In the genomic region with DNA sequence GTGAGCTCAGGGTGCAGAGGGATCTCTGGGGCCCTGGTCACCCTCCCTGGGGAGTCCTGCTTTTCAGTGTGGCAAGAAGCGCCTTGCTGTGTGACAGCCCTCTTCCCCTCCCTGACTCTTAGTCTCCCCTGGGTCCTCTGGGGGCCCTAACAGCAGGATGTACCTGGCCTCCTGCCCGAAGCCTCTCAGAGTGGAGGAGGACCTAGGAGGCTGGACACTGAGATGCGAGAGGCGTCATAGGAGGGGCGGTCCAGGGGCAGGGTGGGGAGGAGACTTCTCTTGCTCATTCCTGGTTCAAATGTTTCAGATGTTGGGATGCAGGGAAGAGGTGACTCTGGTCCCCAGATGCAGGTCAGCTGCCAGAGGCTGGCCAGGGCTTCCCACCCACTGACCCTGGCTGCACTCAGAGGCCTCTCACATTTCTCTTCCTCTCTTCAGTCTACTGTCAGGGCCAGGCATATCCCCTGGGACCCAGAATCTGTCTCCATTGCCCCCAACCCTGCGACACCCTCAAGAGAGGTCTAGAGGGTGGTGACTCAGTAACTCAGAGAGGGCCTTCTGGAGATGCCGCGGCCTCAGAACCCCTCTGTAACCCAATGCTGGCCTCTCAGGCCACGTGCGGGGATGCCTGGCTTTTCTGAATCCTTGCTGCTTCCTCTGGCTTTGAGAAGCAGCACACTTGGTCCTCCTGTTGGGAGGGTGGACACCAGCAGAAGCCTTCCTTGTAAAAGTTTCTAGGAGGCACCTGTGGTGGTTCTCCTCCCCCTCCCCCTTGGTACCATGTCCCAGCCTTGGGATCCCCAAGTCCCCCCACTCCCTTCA, we compare ENCODE assay signal across 11 cellular contexts. TPM values are rescaled to one million over a fixed set of nuclear protein-coding genes. Genes with fewer than 3 reads are reported as not detected.
DNase-seq lines count a peak whose midpoint lies in the region; ATAC-seq, FAIRE-seq and TF ChIP-seq lines count a peak whose summit lies in the region.
"Had no signal": no experiment of that assay in that cellular context is flagged by ENCODE, and none has a peak within 500 bp of the region (broad histone marks: within the 10 kb centered on the region; RNA-seq: fewer than 3 reads in every experiment).

No MANE protein-coding gene starts in this region.

- POLR2A ChIA-PET in K562 (lab: Yijun Ruan, JAX), result interaction anchor here (3.2 kb wide), 1 partner anchor 12 kb away, joined by 10 read pairs; no protein-coding TSS in a partner anchor

- H3K14ac ChIP-seq in H9 (ENCODE audit: insufficient read depth, low read length), result no peak overlapping the region

- TF ChIP-seq POLR2A in K562 (conservative IDR thresholded peaks at IDR 0.05) (no peak), spleen (IDR thresholded peaks at IDR 0.05) (no peak)

- TF ChIP-seq RAD21 in K562 (CRISPR knock-in tag; conservative IDR thresholded peaks at IDR 0.05 in 1 of 2, IDR thresholded peaks at IDR 0.05 in 1 of 2), result no peak

- H3K4me1 ChIP-seq in H9 (ENCODE audit: insufficient read depth, low read length), result peaks cover 8% of the 10 kb centered on the region; the same call in 1 of the 2 replicates
- peaks cover 10 to 58% of the 10 kb centered on the region in 2 experiments; a peak in 4 of 5 replicates for H3K4me1 ChIP-seq in K562 (replicated peaks in 1 of 2; ENCODE audit: control insufficient read depth in 2 of 2, insufficient read depth in 2 of 2, low read length in 2 of 2)
- H3K4me1 ChIP-seq in keratinocyte (ENCODE audit: control insufficient read depth, extremely low read depth, insufficient read depth, low read length), result peaks cover 39% of the 10 kb centered on the region
- peaks cover 0 to 44% (median 13%) of the 10 kb centered on the region in 6 donors for H3K4me1 ChIP-seq in spleen

- dilution Hi-C loops in keratinocyte (cut with MboI; ENCODE audit: extremely low pct_ligation_motif_present, low sequenced_read_pairs), result no loop called here

- H3K27ac Mint-ChIP-seq in H9, result peak overlapping the region in 2 of 3 experiments; percentile 36 to 52; a peak in 2 of 7 replicates
- H3K27ac Mint-ChIP-seq: activated CD4-positive, alpha-beta memory T cell treated with anti-CD3 and anti-CD28 coated beads for 36 hours had no signal

- TF ChIP-seq CTCF in H9 (conservative IDR thresholded peaks at IDR 0.05) (no peak), K562 (IDR thresholded peaks at IDR 0.05 in 2 of 3, conservative IDR thresholded peaks at IDR 0.05 in 1 of 3; ENCODE audit: insufficient read depth in 2 of 3, low read depth in 1 of 3, low read length in 3 of 3) (no peak), keratinocyte (optimal IDR thresholded peaks at IDR 0.05 in 1 of 3, IDR thresholded peaks at IDR 0.05 in 1 of 3, conservative IDR thresholded peaks at IDR 0.05 in 1 of 3; ENCODE audit: extremely low read depth in 1 of 3, insufficient read depth in 2 of 3, low read length in 3 of 3) (no peak), spleen (IDR thresholded peaks at IDR 0.05 in 8 of 11, conservative IDR thresholded peaks at IDR 0.05 in 3 of 11) (no peak)

- no peaks in the 10 kb centered on the region for H3K79me1 ChIP-seq in H9 (ENCODE audit: insufficient read depth, low read depth, low read length, poor library complexity, severe bottlenecking)

- no peak overlapping the region for H2BK5ac ChIP-seq in H9 (ENCODE audit: insufficient read length, low read length)

- H3K36me3 Mint-ChIP-seq in H9 (ENCODE audit: insufficient read depth in 1 of 3, low read depth in 3 of 3), result peaks cover 0 to 2% (median 0%) of the 10 kb centered on the region in 3 experiments; a peak in 2 of 7 replicates
- H3K36me3 Mint-ChIP-seq: activated CD4-positive, alpha-beta memory T cell treated with anti-CD3 and anti-CD28 coated beads for 36 hours had no signal

- H3K4me3 ChIP-seq in K562, result no peak overlapping the region
- no peak overlapping the region for H3K4me3 ChIP-seq in keratinocyte (ENCODE audit: control insufficient read depth in 2 of 3, extremely low read depth in 1 of 3, insufficient read depth in 2 of 3, low read depth in 1 of 3, low read length in 3 of 3)
- no peak overlapping the region for H3K4me3 ChIP-seq in spleen

- H3K9me1 ChIP-seq in K562 (ENCODE audit: control insufficient read depth, insufficient read depth, low read length) (peaks cover 3% of the 10 kb centered on the region), keratinocyte (ENCODE audit: control insufficient read depth, extremely low read depth, insufficient read depth, low read length) (no peaks in the 10 kb centered on the region)

- in situ Hi-C loops in K562 (cut with MboI), result loop anchor here (10.0 kb wide), 1 partner anchor 649 kb away; the partner anchor contains the start of gene PPCDC

- H2BK12ac ChIP-seq in H9 (ENCODE audit: insufficient read length, low read depth, low read length), result no peak overlapping the region

- H4K20me1 ChIP-seq in H9 (ENCODE audit: control insufficient read depth, insufficient read depth, insufficient read length) (no peaks in the 10 kb centered on the region), K562 (replicated peaks; ENCODE audit: control insufficient read depth, insufficient read depth, low read length) (peaks cover 3% of the 10 kb centered on the region; the same call in 1 of the 2 replicates), keratinocyte (ENCODE audit: control insufficient read depth, extremely low read depth, insufficient read depth, low read length) (no peaks in the 10 kb centered on the region)

- no peak overlapping the region for H3K4ac ChIP-seq in H9 (ENCODE audit: low read depth, low read length)

- DNase-seq in H9 (no peak), K562 (ENCODE audit: extremely low read depth in 1 of 4, low spot score in 3 of 4) (no peak), keratinocyte (ENCODE audit: low read depth, low spot score) (no peak), spleen (no peak), DMS53 (lab: John Stamatoyannopoulos, UW) (no peak)
- DNase-seq in stimulated activated CD4-positive, alpha-beta T cell treated with anti-CD3 and anti-CD28 coated beads, Interleukin-2, amount 100 ng/mL, for 24 hours, result no peak
- DNase-seq: activated CD4-positive, alpha-beta memory T cell treated with anti-CD3 and anti-CD28 coated beads for 36 hours; NCI-H446 treated with DMSO at 0.1 percent for 48 hours; stimulated activated CD4-positive, alpha-beta T cell treated with anti-CD3 and anti-CD28 coated beads, Interleukin-1b, Interleukin-23, amount 100 ng/mL, for 48 hours had no signal

- peaks cover 17 to 24% of the 10 kb centered on the region in 2 experiments for H3K4me1 Mint-ChIP-seq in H9

- CTCF ChIA-PET in K562 (lab: Yijun Ruan, JAX; ENCODE audit: low intra/inter-chr PET ratio), result no interaction called here

- no peak overlapping the region for H3T11ph ChIP-seq in H9 (ENCODE audit: low read length)

- no peak for FAIRE-seq in K562 (lab: Jason Lieb, UNC)
- FAIRE-seq in keratinocyte (lab: Jason Lieb, UNC), result no peak

- ATAC-seq in K562 (peak; percentile 33), HG03520 (IDR thresholded peaks at IDR 0.05; ENCODE audit: unreplicated experiment) (no peak), GM18519 (IDR thresholded peaks at IDR 0.05; ENCODE audit: low FRiP score, unreplicated experiment) (no peak)

- no peak overlapping the region for H3K18ac ChIP-seq in H9 (ENCODE audit: insufficient read length, low read depth, low read length)

- H3K27ac ChIP-seq in H9 (ENCODE audit: insufficient read length, low read depth, low read length) (no peak overlapping the region), K562 (ENCODE audit: extremely low read depth, low read depth, low read length) (no peak overlapping the region), keratinocyte (ENCODE audit: control insufficient read depth, insufficient read depth, low read length) (peak overlapping the region; percentile 77), spleen (peak overlapping the region in 7 of 8 donors; percentile 9 to 69 (median 49))

- no peak overlapping the region for H3K23ac ChIP-seq in H9 (ENCODE audit: insufficient read length, low read depth, low read length)

- H2BK20ac ChIP-seq in H9 (ENCODE audit: low read depth, low read length, poor library complexity, severe bottlenecking), result no peak overlapping the region

- H2AFZ ChIP-seq in H9 (ENCODE audit: low read length) (no peak overlapping the region), K562 (ENCODE audit: low read depth, low read length) (no peak overlapping the region), keratinocyte (ENCODE audit: control insufficient read depth, low read length) (peak overlapping the region; percentile 31)

- no CpG with 5 or more reads among the region's 10 CpGs for WGBS in H9 (ENCODE audit: extremely low coverage, insufficient read length, low lambda C conversion rate)
- 59% methylated on average over 9 of the region's 10 CpGs for WGBS in K562 (ENCODE audit: insufficient coverage, low coverage, missing lambda C conversion rate)
- WGBS in spleen, 5 donors, result 75 to 87% (median 81%) methylated on average over 10 of the region's 10 CpGs

- no peaks in the 10 kb centered on the region for H3K79me2 ChIP-seq in H9 (ENCODE audit: insufficient read depth, low read length)
- H3K79me2 ChIP-seq in K562 (ENCODE audit: control insufficient read depth, insufficient read depth, low read length), result no peaks in the 10 kb centered on the region
- no peaks in the 10 kb centered on the region for H3K79me2 ChIP-seq in keratinocyte (ENCODE audit: control insufficient read depth, insufficient read depth, low read length)

- H3K56ac ChIP-seq in H9 (ENCODE audit: insufficient read length, low read depth, low read length), result no peak overlapping the region

- no peak for TF ChIP-seq EP300 in K562 (IDR thresholded peaks at IDR 0.05; ENCODE audit: low read length)

- no peak overlapping the region for H2AK5ac ChIP-seq in H9 (ENCODE audit: insufficient read length, low read length)

- no peak overlapping the region for H2BK15ac ChIP-seq in H9 (ENCODE audit: low read depth, low read length)

- H3K27me3 ChIP-seq in H9 (ENCODE audit: insufficient read depth, low read length) (no peaks in the 10 kb centered on the region), K562 (ENCODE audit: control insufficient read depth in 2 of 2, insufficient read depth in 2 of 2, low read length in 2 of 2) (no peaks in the 10 kb centered on the region), keratinocyte (ENCODE audit: control insufficient read depth, extremely low read depth, insufficient read depth, low read length) (no peaks in the 10 kb centered on the region), spleen (replicated peaks in 1 of 7) (no peaks in the 10 kb centered on the region)

- H3K9me3 Mint-ChIP-seq in H9, result no peaks in the 10 kb centered on the region; a peak in 1 of 5 replicates
- H3K9me3 Mint-ChIP-seq: activated CD4-positive, alpha-beta memory T cell treated with anti-CD3 and anti-CD28 coated beads for 36 hours had no signal

- H3K9ac ChIP-seq in H9 (ENCODE audit: extremely low read depth, insufficient read length, low read length), result no peak overlapping the region
- H3K9ac ChIP-seq in K562 (ENCODE audit: insufficient read depth in 1 of 2, low read depth in 2 of 2, low read length in 2 of 2), result peak overlapping the region in 1 of 2 experiments; percentile 89; a peak in 2 of 4 replicates
- peak overlapping the region; percentile 69 for H3K9ac ChIP-seq in keratinocyte (ENCODE audit: control insufficient read depth, extremely low read depth, insufficient read depth, low read length)

- no TSS peak for BruUV-seq in K562 (replicated peaks; lab: Mats Ljungman, UMichigan)

- H3K36me3 ChIP-seq in K562 (ENCODE audit: control insufficient read depth, insufficient read depth, low read length) (no peaks in the 10 kb centered on the region), keratinocyte (ENCODE audit: control insufficient read depth in 2 of 2, extremely low read depth in 1 of 2, insufficient read depth in 2 of 2, low read length in 2 of 2) (no peaks in the 10 kb centered on the region), spleen (no peaks in the 10 kb centered on the region)

- H3K27me3 Mint-ChIP-seq in H9 (ENCODE audit: low read depth), result peaks cover 2% of the 10 kb centered on the region
- H3K27me3 Mint-ChIP-seq: activated CD4-positive, alpha-beta memory T cell treated with anti-CD3 and anti-CD28 coated beads for 36 hours had no signal

- H4K5ac ChIP-seq in H9 (ENCODE audit: insufficient read length, low read depth, low read length), result no peak overlapping the region

- no peaks in the 10 kb centered on the region for H3K23me2 ChIP-seq in H9 (ENCODE audit: insufficient read length, low read depth, low read length, poor library complexity, severe bottlenecking)

- no peak overlapping the region for H4K91ac ChIP-seq in H9 (ENCODE audit: insufficient read length, low read depth, low read length)

- intact Hi-C loops in K562 (cut with micrococcal nuclease) (no loop called here), spleen (cut with DNase I; ENCODE audit: low total_unique reads) (no loop called here)

- H2BK120ac ChIP-seq in H9 (ENCODE audit: low read depth, low read length, poor library complexity, severe bottlenecking), result no peak overlapping the region

- H3K9me3 ChIP-seq in H9 (ENCODE audit: control insufficient read depth, low read depth, low read length) (no peaks in the 10 kb centered on the region), K562 (replicated peaks; ENCODE audit: control insufficient read depth, insufficient read depth, low read depth, low read length) (no peaks in the 10 kb centered on the region), keratinocyte (ENCODE audit: control insufficient read depth, low read depth, low read length) (no peaks in the 10 kb centered on the region), spleen (no peaks in the 10 kb centered on the region)

- H3K4me2 ChIP-seq in H9 (ENCODE audit: insufficient read depth, insufficient read length, low read length) (no peak overlapping the region), K562 (ENCODE audit: insufficient read depth, low read length) (no peak overlapping the region), keratinocyte (ENCODE audit: control insufficient read depth, extremely low read depth, insufficient read depth, low read depth, low read length) (peak overlapping the region; percentile 39)

- H3K4me3 Mint-ChIP-seq in H9, result no peak overlapping the region
- H3K4me3 Mint-ChIP-seq: activated CD4-positive, alpha-beta memory T cell treated with anti-CD3 and anti-CD28 coated beads for 36 hours had no signal

- no peak overlapping the region for H4K8ac ChIP-seq in H9 (replicated peaks; ENCODE audit: insufficient read length, low read depth, low read length)

RNA-seq across cellular contexts. Expression of gene SNX33, which starts 25.9 kb away (rescaled TPM):
- total RNA-seq in H9 (2021), result 17.7 and 18.7 TPM in 2 replicates
- total RNA-seq in K562 (2011; cell fraction: chromatin; rRNA removed; ENCODE audit: low replicate concordance), result 12.7 and 30.2 TPM in 2 replicates
- 20.0 and 22.7 TPM in 2 replicates for total RNA-seq in K562 (2011; cell fraction: nucleolus; rRNA removed)
- 17.2 and 19.9 TPM in 2 replicates for total RNA-seq in K562 (2011; cell fraction: nucleoplasm; rRNA removed)
- 10.0 and 13.0 TPM in 2 replicates for total RNA-seq in K562 (2014; rRNA removed)
- 4.3 and 4.7 TPM in 2 replicates for total RNA-seq in K562 (2014; rRNA removed; fragmentation: Illumina TruSeq; extraction: Trizol)
- 8.3 and 8.8 TPM in 2 replicates for total RNA-seq in K562 (2015; rRNA removed; fragmentation: Illumina TruSeq; extraction: Trizol)
- total RNA-seq in K562 (2021), result 14.1 and 14.8 TPM in 2 replicates
- 7.9 and 8.2 TPM in 2 replicates for polyA plus RNA-seq in K562 (2011; rRNA removed)
- polyA plus RNA-seq in K562 (2011; cell fraction: cytosol; rRNA removed), result 9.2 and 11.6 TPM in 2 replicates
- 16.8 and 25.3 TPM in 2 replicates for polyA plus RNA-seq in K562 (2011; cell fraction: nucleus; rRNA removed)
- 11.0 and 16.8 TPM in 2 replicates for polyA plus RNA-seq in K562 (2012)
- 10.1 TPM in 2 replicates for polyA plus RNA-seq in K562 (2014; fragmentation: Illumina TruSeq; extraction: Trizol)
- polyA plus RNA-seq in K562 (2014; fragmentation: Nextera tagmentation; extraction: Ambion mirVana), result 1 to 10 TPM; 1.4 to 1.8 TPM
- polyA plus RNA-seq in K562 (2014; rRNA removed), result 7.5 and 8.3 TPM in 2 replicates
- polyA minus RNA-seq in K562 (2011; rRNA and poly(A)+ RNA removed), result 10.9 and 12.8 TPM in 2 replicates
- 11.5 and 12.8 TPM in 2 replicates for polyA minus RNA-seq in K562 (2011; cell fraction: cytosol; rRNA and poly(A)+ RNA removed)
- polyA minus RNA-seq in K562 (2011; cell fraction: nucleus; rRNA and poly(A)+ RNA removed), result 10.5 and 12.7 TPM in 2 replicates
- 21.7 to 32.5 TPM (median 27.0 TPM) in 3 replicates for polyA plus RNA-seq in keratinocyte
- polyA plus RNA-seq in keratinocyte (2011; ENCODE audit: low read depth), result 11.5 TPM
- polyA plus RNA-seq in keratinocyte (2011; cell fraction: cytosol; rRNA removed), result 24.7 and 25.8 TPM in 2 replicates
- polyA plus RNA-seq in keratinocyte (2011; cell fraction: nucleus; rRNA removed), result 59.5 and 81.4 TPM in 2 replicates
- 31.2 and 40.4 TPM in 2 replicates for polyA plus RNA-seq in keratinocyte (2012; ENCODE audit: low replicate concordance)
- 45.4 to 75.9 TPM (median 53.1 TPM) in 3 replicates for polyA minus RNA-seq in keratinocyte
- polyA minus RNA-seq in keratinocyte (2011; cell fraction: cytosol; rRNA and poly(A)+ RNA removed), result 51.8 TPM
- polyA minus RNA-seq in keratinocyte (2011; cell fraction: nucleus; rRNA and poly(A)+ RNA removed), result 52.0 and 62.4 TPM in 2 replicates
- total RNA-seq in spleen, result 10 to 100 TPM; 10.4 to 22.8 (median 18.3) TPM
- polyA plus RNA-seq in spleen, result 1 to 10 TPM; 4.3 to 7.8 (median 6.3) TPM

RNA-seq across cellular contexts. Expression of gene IMP3, which starts 33.6 kb away (rescaled TPM):
- total RNA-seq in H9 (2021) (97.9 and 106 TPM in 2 replicates), K562 (2014; rRNA removed) (140 and 159 TPM in 2 replicates), K562 (2014; rRNA removed; fragmentation: Illumina TruSeq; extraction: Trizol) (74.4 and 74.6 TPM in 2 replicates), K562 (2015; rRNA removed; fragmentation: Illumina TruSeq; extraction: Trizol) (87.6 and 93.6 TPM in 2 replicates), K562 (2021) (113 and 124 TPM in 2 replicates), spleen (100 to 1,000 TPM in 3 of 7 donors, 10 to 100 TPM in 4; 51.3 to 177 (median 67.6) TPM)
- 30.2 and 42.6 TPM in 2 replicates for total RNA-seq in K562 (2011; cell fraction: chromatin; rRNA removed; ENCODE audit: low replicate concordance)
- total RNA-seq in K562 (2011; cell fraction: nucleolus; rRNA removed), result 67.6 and 76.2 TPM in 2 replicates
- total RNA-seq in K562 (2011; cell fraction: nucleoplasm; rRNA removed), result 56.2 and 65.3 TPM in 2 replicates
- polyA plus RNA-seq in K562 (2011; rRNA removed) (58.5 and 68.3 TPM in 2 replicates), K562 (2014; fragmentation: Illumina TruSeq; extraction: Trizol) (44.5 and 47.1 TPM in 2 replicates), K562 (2014; fragmentation: Nextera tagmentation; extraction: Ambion mirVana) (10 to 100 TPM; 14.5 to 15.5 TPM), K562 (2014; rRNA removed) (160 and 161 TPM in 2 replicates), keratinocyte (58.1 to 90.0 TPM (median 70.4 TPM) in 3 replicates), spleen (100 to 1,000 TPM; 100 to 128 (median 107) TPM)
- 92.2 and 249 TPM in 2 replicates for polyA plus RNA-seq in K562 (2011; cell fraction: cytosol; rRNA removed)
- 55.6 and 61.8 TPM in 2 replicates for polyA plus RNA-seq in K562 (2011; cell fraction: nucleus; rRNA removed)
- polyA plus RNA-seq in K562 (2012), result 84.1 and 118 TPM in 2 replicates
- polyA minus RNA-seq in K562 (2011; rRNA and poly(A)+ RNA removed), result 15.4 and 19.4 TPM in 2 replicates
- 32.6 and 34.2 TPM in 2 replicates for polyA minus RNA-seq in K562 (2011; cell fraction: cytosol; rRNA and poly(A)+ RNA removed)
- 26.5 and 42.5 TPM in 2 replicates for polyA minus RNA-seq in K562 (2011; cell fraction: nucleus; rRNA and poly(A)+ RNA removed)
- 20.9 TPM for polyA plus RNA-seq in keratinocyte (2011; ENCODE audit: low read depth)
- 58.1 and 74.0 TPM in 2 replicates for polyA plus RNA-seq in keratinocyte (2011; cell fraction: cytosol; rRNA removed)
- polyA plus RNA-seq in keratinocyte (2011; cell fraction: nucleus; rRNA removed), result 48.6 and 51.6 TPM in 2 replicates
- 67.8 and 84.1 TPM in 2 replicates for polyA plus RNA-seq in keratinocyte (2012; ENCODE audit: low replicate concordance)
- 15.5 to 28.5 TPM (median 16.7 TPM) in 3 replicates for polyA minus RNA-seq in keratinocyte
- 92.7 TPM for polyA minus RNA-seq in keratinocyte (2011; cell fraction: cytosol; rRNA and poly(A)+ RNA removed)
- 13.5 and 14.4 TPM in 2 replicates for polyA minus RNA-seq in keratinocyte (2011; cell fraction: nucleus; rRNA and poly(A)+ RNA removed)

RNA-seq across cellular contexts. Expression of gene CSPG4, which starts 39.0 kb away (rescaled TPM):
- total RNA-seq in H9 (2021), result 2.0 and 2.1 TPM in 2 replicates
- 0.07 and 1.1 TPM in 2 replicates for total RNA-seq in K562 (2011; cell fraction: chromatin; rRNA removed; ENCODE audit: low replicate concordance)
- 0.39 and 1.2 TPM in 2 replicates for total RNA-seq in K562 (2011; cell fraction: nucleolus; rRNA removed)
- total RNA-seq in K562 (2011; cell fraction: nucleoplasm; rRNA removed), result 0.22 and 0.23 TPM in 2 replicates
- 0.08 TPM in 1 of 2 replicates, not detected in the other for total RNA-seq in K562 (2014; rRNA removed)
- not detected in 2 replicates for total RNA-seq in K562 (2014; rRNA removed; fragmentation: Illumina TruSeq; extraction: Trizol)
- total RNA-seq in K562 (2015; rRNA removed; fragmentation: Illumina TruSeq; extraction: Trizol), result under 0.01 TPM in 1 of 2 replicates, not detected in the other
- total RNA-seq in K562 (2021), result 0.07 TPM in 2 replicates
- polyA plus RNA-seq in K562 (2011; rRNA removed), result 0.04 and 0.08 TPM in 2 replicates
- polyA plus RNA-seq in K562 (2011; cell fraction: cytosol; rRNA removed), result 0.06 and 0.16 TPM in 2 replicates
- polyA plus RNA-seq in K562 (2011; cell fraction: nucleus; rRNA removed), result 0.21 and 0.73 TPM in 2 replicates
- polyA plus RNA-seq in K562 (2012), result 0.10 and 0.32 TPM in 2 replicates
- 0.01 and 0.03 TPM in 2 replicates for polyA plus RNA-seq in K562 (2014; fragmentation: Illumina TruSeq; extraction: Trizol)
- not detected for polyA plus RNA-seq in K562 (2014; fragmentation: Nextera tagmentation; extraction: Ambion mirVana)
- not detected in 2 replicates for polyA plus RNA-seq in K562 (2014; rRNA removed)
- 0.09 and 0.11 TPM in 2 replicates for polyA minus RNA-seq in K562 (2011; rRNA and poly(A)+ RNA removed)
- polyA minus RNA-seq in K562 (2011; cell fraction: cytosol; rRNA and poly(A)+ RNA removed), result 0.29 and 0.73 TPM in 2 replicates
- polyA minus RNA-seq in K562 (2011; cell fraction: nucleus; rRNA and poly(A)+ RNA removed), result 0.33 and 0.40 TPM in 2 replicates
- 0.67 to 1.9 TPM (median 1.7 TPM) in 3 replicates for polyA plus RNA-seq in keratinocyte
- polyA plus RNA-seq in keratinocyte (2011; ENCODE audit: low read depth), result 0.31 TPM
- polyA plus RNA-seq in keratinocyte (2011; cell fraction: cytosol; rRNA removed), result 0.16 and 0.49 TPM in 2 replicates
- polyA plus RNA-seq in keratinocyte (2011; cell fraction: nucleus; rRNA removed), result 2.5 and 5.0 TPM in 2 replicates
- polyA plus RNA-seq in keratinocyte (2012; ENCODE audit: low replicate concordance), result 1.7 and 5.4 TPM in 2 replicates
- 3.2 to 15.0 TPM (median 4.5 TPM) in 3 replicates for polyA minus RNA-seq in keratinocyte
- polyA minus RNA-seq in keratinocyte (2011; cell fraction: cytosol; rRNA and poly(A)+ RNA removed), result 2.5 TPM
- 8.4 and 12.3 TPM in 2 replicates for polyA minus RNA-seq in keratinocyte (2011; cell fraction: nucleus; rRNA and poly(A)+ RNA removed)
- total RNA-seq in spleen, result 10 to 100 TPM in 4 of 7 donors, 1 to 10 TPM in 3; 4.1 to 28.6 (median 10.2) TPM
- polyA plus RNA-seq in spleen, result 1 to 10 TPM in 2 of 3 donors, under 1 TPM in 1; 0.89 to 4.9 (median 1.3) TPM
- total RNA-seq: activated CD4-positive, alpha-beta memory T cell treated with anti-CD3 and anti-CD28 coated beads for 36 hours had no signal

RNA-seq across cellular contexts. Expression of gene SNUPN, which starts 48.1 kb away (rescaled TPM):
- total RNA-seq in H9 (2021), result 29.8 and 32.7 TPM in 2 replicates
- total RNA-seq in K562 (2011; cell fraction: chromatin; rRNA removed; ENCODE audit: low replicate concordance), result 34.5 and 36.5 TPM in 2 replicates
- 19.9 and 23.8 TPM in 2 replicates for total RNA-seq in K562 (2011; cell fraction: nucleolus; rRNA removed)
- total RNA-seq in K562 (2011; cell fraction: nucleoplasm; rRNA removed), result 23.1 and 26.6 TPM in 2 replicates
- total RNA-seq in K562 (2014; rRNA removed), result 32.2 and 33.0 TPM in 2 replicates
- total RNA-seq in K562 (2014; rRNA removed; fragmentation: Illumina TruSeq; extraction: Trizol), result 39.5 and 41.6 TPM in 2 replicates
- 36.9 and 40.0 TPM in 2 replicates for total RNA-seq in K562 (2015; rRNA removed; fragmentation: Illumina TruSeq; extraction: Trizol)
- total RNA-seq in K562 (2021), result 36.6 and 38.3 TPM in 2 replicates
- polyA plus RNA-seq in K562 (2011; rRNA removed), result 29.7 and 38.4 TPM in 2 replicates
- polyA plus RNA-seq in K562 (2011; cell fraction: cytosol; rRNA removed), result 17.4 and 23.6 TPM in 2 replicates
- polyA plus RNA-seq in K562 (2011; cell fraction: nucleus; rRNA removed), result 17.4 and 19.5 TPM in 2 replicates
- polyA plus RNA-seq in K562 (2012), result 29.0 and 35.1 TPM in 2 replicates
- polyA plus RNA-seq in K562 (2014; fragmentation: Illumina TruSeq; extraction: Trizol), result 40.9 and 45.0 TPM in 2 replicates
- 10 to 100 TPM; 69.3 to 78.3 TPM for polyA plus RNA-seq in K562 (2014; fragmentation: Nextera tagmentation; extraction: Ambion mirVana)
- polyA plus RNA-seq in K562 (2014; rRNA removed), result 38.0 and 42.5 TPM in 2 replicates
- polyA minus RNA-seq in K562 (2011; rRNA and poly(A)+ RNA removed), result 35.1 and 36.0 TPM in 2 replicates
- polyA minus RNA-seq in K562 (2011; cell fraction: cytosol; rRNA and poly(A)+ RNA removed), result 16.3 and 20.6 TPM in 2 replicates
- 10.6 and 18.4 TPM in 2 replicates for polyA minus RNA-seq in K562 (2011; cell fraction: nucleus; rRNA and poly(A)+ RNA removed)
- polyA plus RNA-seq in keratinocyte, result 20.7 to 24.9 TPM (median 23.6 TPM) in 3 replicates
- 40.1 TPM for polyA plus RNA-seq in keratinocyte (2011; ENCODE audit: low read depth)
- 21.7 and 24.4 TPM in 2 replicates for polyA plus RNA-seq in keratinocyte (2011; cell fraction: cytosol; rRNA removed)
- 21.4 and 21.8 TPM in 2 replicates for polyA plus RNA-seq in keratinocyte (2011; cell fraction: nucleus; rRNA removed)
- polyA plus RNA-seq in keratinocyte (2012; ENCODE audit: low replicate concordance), result 15.1 and 18.5 TPM in 2 replicates
- 6.7 to 17.8 TPM (median 14.2 TPM) in 3 replicates for polyA minus RNA-seq in keratinocyte
- polyA minus RNA-seq in keratinocyte (2011; cell fraction: cytosol; rRNA and poly(A)+ RNA removed), result 13.2 TPM
- 10.7 and 17.5 TPM in 2 replicates for polyA minus RNA-seq in keratinocyte (2011; cell fraction: nucleus; rRNA and poly(A)+ RNA removed)
- 10 to 100 TPM; 16.9 to 26.3 (median 22.8) TPM for total RNA-seq in spleen
- 10 to 100 TPM; 16.8 to 24.7 (median 21.3) TPM for polyA plus RNA-seq in spleen

Comparison
In these comparisons a context has a peak if more than half of its experiments do, and no peak if none do; other contexts are left out.
1. H3K27ac ChIP-seq: peak in keratinocyte (single experiment) and spleen (7 of 8); none in H9 (single experiment) and K562 (single experiment).